In genomic region chr11:102452461-102453285, GRCh38 we compare ENCODE assay signal across 8 cellular contexts. TPM values are rescaled to one million over a fixed set of nuclear protein-coding genes. Genes with fewer than 3 reads are reported as not detected.
A peak's percentile ranks its signal among the peaks of the same experiment; 100 is the strongest.
DNase-seq lines count a peak whose midpoint lies in the region; ATAC-seq and TF ChIP-seq lines count a peak whose summit lies in the region.

TMEM123 (minus strand) TSS chr11:102452765; CDS start chr11:102452623, 142 bp downstream.

- TF ChIP-seq CTCF in gastroesophageal sphincter (IDR thresholded peaks at IDR 0.05): peak in 2 of 4 experiments; percentile 9

- peak; percentile 87 for DNase-seq in ELR (ENCODE audit: low read depth)
- peak; percentile 99 for DNase-seq in Karpas-422
- peak; percentile 45 for DNase-seq in SK-N-DZ (ENCODE audit: low spot score)
- peak; percentile 87 for DNase-seq in activated naive CD4-positive, alpha-beta T cell treated with Interleukin-2 at 50 U/mL for 16 hours
- DNase-seq in nucleus accumbens (lab: John Stamatoyannopoulos, UW): peak in 52 of 56 donors; percentile 6 to 84 (median 68)
- peak; percentile 68 for DNase-seq in superior temporal gyrus (ENCODE audit: extremely low spot score)

- peak within 1 kb of the TSS; percentile 81 for H3K4me2 ChIP-seq in Karpas-422 (ENCODE audit: low read depth, low read length, poor library complexity, severe bottlenecking)

- ATAC-seq in GM21737 (IDR thresholded peaks at IDR 0.05; ENCODE audit: unreplicated experiment): peak; percentile 64
- peak; percentile 88 for ATAC-seq in gastroesophageal sphincter

- H3K36me3 ChIP-seq in Karpas-422 (ENCODE audit: insufficient read depth, low read length) (peaks cover 21% of the 10 kb centered on the region), gastroesophageal sphincter (no peaks in the 10 kb centered on the region)

- no peaks in the 10 kb centered on the region for H3K9me2 ChIP-seq in Karpas-422 (replicated peaks; ENCODE audit: insufficient read depth, low read length)

- H3K27me3 ChIP-seq in Karpas-422 (ENCODE audit: low read length): 0 out of 2 replicates have a peak, but pooled peaks cover 3% of the 10 kb centered on the region
- H3K27me3 ChIP-seq in gastroesophageal sphincter: no peaks in the 10 kb centered on the region

- peaks cover 48% of the 10 kb centered on the region for H3K79me2 ChIP-seq in Karpas-422 (ENCODE audit: low read length)

- no peaks in the 10 kb centered on the region for H3K9me3 ChIP-seq in Karpas-422 (ENCODE audit: low read length)
- no peaks in the 10 kb centered on the region for H3K9me3 ChIP-seq in gastroesophageal sphincter

- H3K4me3 ChIP-seq in Karpas-422 (ENCODE audit: low read length) (peak within 1 kb of the TSS; percentile 85), gastroesophageal sphincter (peak within 1 kb of the TSS; percentile 69 to 70)

- no peak for TF ChIP-seq EP300 in gastroesophageal sphincter (IDR thresholded peaks at IDR 0.05)

- 1 to 3% methylated on average over 6 to 7 of the region's 82 CpGs for WGBS in gastroesophageal sphincter (ENCODE audit: low coverage in 1 of 2), 2 donors

- H2AFZ ChIP-seq in Karpas-422 (ENCODE audit: low read length): peak within 1 kb of the TSS; percentile 95

- H3K27ac ChIP-seq in Karpas-422 (ENCODE audit: low read length): peak within 1 kb of the TSS; percentile 67
- peak within 1 kb of the TSS; percentile 58 to 92 (median 86) for H3K27ac ChIP-seq in gastroesophageal sphincter

- peaks cover 77% of the 10 kb centered on the region for H3K4me1 ChIP-seq in Karpas-422 (ENCODE audit: low read length)
- peaks cover 4 to 43% (median 6%) of the 10 kb centered on the region in 3 donors for H3K4me1 ChIP-seq in gastroesophageal sphincter

- peaks cover 39% of the 10 kb centered on the region for H4K20me1 ChIP-seq in Karpas-422 (ENCODE audit: insufficient read depth, low read depth, low read length)

- TF ChIP-seq POLR2A in gastroesophageal sphincter (IDR thresholded peaks at IDR 0.05): peak; percentile 74 to 76

- peak within 1 kb of the TSS; percentile 89 for H3K9ac ChIP-seq in Karpas-422 (ENCODE audit: low read length)

RNA-seq across cellular contexts. Expression of gene TMEM123, which starts in this region (rescaled TPM):
- total RNA-seq in Karpas-422 (2014; rRNA removed; shearing (Covaris generic); ENCODE audit: low replicate concordance): 273 and 796 TPM in 2 replicates
- polyA plus RNA-seq in SK-N-DZ (2014; cell fraction: cytosol; rRNA removed): 48.5 and 50.1 TPM in 2 replicates
- 22.0 and 22.5 TPM in 2 replicates for polyA plus RNA-seq in SK-N-DZ (2014; cell fraction: nucleus; rRNA removed)
- total RNA-seq in gastroesophageal sphincter: 100 to 1,000 TPM in 2 of 4 donors, 10 to 100 TPM in 2; 87.6 to 141 (median 101) TPM

Comparison
In these comparisons a context has a peak if more than half of its experiments do, and no peak if none do; other contexts are left out.
1. Peak in every context shown above with its lines: DNase-seq, ATAC-seq, H3K4me3 ChIP-seq and H3K27ac ChIP-seq.
2. DNase-seq: peak in every context shown above with its lines; median percentile 99 in Karpas-422; 87 in ELR; 87 in activated naive CD4-positive, alpha-beta T cell treated with Interleukin-2 at 50 U/mL for 16 hours; 68 in nucleus accumbens; 68 in superior temporal gyrus; 45 in SK-N-DZ.